ENCODE assay signal across 19 cellular contexts in the genomic region with DNA sequence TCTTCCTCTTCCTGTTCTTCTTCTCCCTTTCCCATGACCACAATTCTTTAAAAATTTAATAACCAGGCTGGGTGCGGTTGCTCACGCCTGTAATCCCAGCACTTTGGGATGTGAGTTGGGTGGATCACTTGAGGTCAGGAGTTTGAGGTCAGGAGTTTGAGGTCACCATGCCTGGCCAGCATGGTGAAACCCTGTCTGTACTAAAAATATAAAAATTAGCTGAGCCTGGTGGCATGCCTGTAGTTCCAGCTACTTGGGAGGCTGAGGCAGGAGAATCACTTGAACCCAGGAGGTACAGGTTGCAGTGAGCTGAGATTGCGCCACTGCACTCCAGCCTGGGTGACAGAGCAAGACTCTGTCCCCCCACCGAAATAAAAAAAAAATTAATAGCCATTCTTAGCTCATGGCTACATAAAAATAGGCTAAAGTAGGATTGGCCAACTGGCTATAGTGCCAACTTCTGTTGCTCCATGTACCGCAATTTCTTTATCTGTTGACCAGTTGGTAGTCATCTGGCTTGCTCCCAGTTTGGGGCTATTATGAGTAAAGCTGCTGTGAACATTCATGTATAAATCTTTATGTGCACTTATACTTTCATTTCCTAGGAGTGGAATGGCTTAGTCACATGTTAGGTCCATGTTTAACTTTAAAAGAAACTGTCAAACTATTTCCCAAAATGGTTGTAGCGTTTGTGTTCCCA.
DNase-seq lines count a peak whose midpoint lies in the region; ATAC-seq, FAIRE-seq and TF ChIP-seq lines count a peak whose summit lies in the region.
"Had no signal": no experiment of that assay in that cellular context is flagged by ENCODE, and none has a peak within 500 bp of the region (broad histone marks: within the 10 kb centered on the region; RNA-seq: fewer than 3 reads in every experiment).

No MANE protein-coding gene starts in this region.

- no peaks in the 10 kb centered on the region for H3K36me3 ChIP-seq in IMR-90 (ENCODE audit: control insufficient read depth, insufficient read depth, low read length)
- no peaks in the 10 kb centered on the region for H3K36me3 ChIP-seq in ascending aorta

- H3K23ac ChIP-seq in IMR-90 (ENCODE audit: low read depth, low read length) = no peak overlapping the region

- H3K18ac ChIP-seq in IMR-90 (ENCODE audit: low read depth, low read length) = no peak overlapping the region

- no TSS peak for BruUV-seq in IMR-90 (replicated peaks; lab: Mats Ljungman, UMichigan)

- no peak overlapping the region for H2BK20ac ChIP-seq in IMR-90 (ENCODE audit: low read depth, low read length)

- no peak overlapping the region for H3K14ac ChIP-seq in IMR-90 (replicated peaks; ENCODE audit: low read depth, low read length)

- 0 out of 2 replicates have a peak, but pooled peaks cover 1% of the 10 kb centered on the region for H3K4me1 ChIP-seq in IMR-90 (ENCODE audit: control insufficient read depth, insufficient read depth, low read length)
- no peaks in the 10 kb centered on the region for H3K4me1 ChIP-seq in ascending aorta

- POLR2A ChIA-PET in IMR-90 (lab: Charles Lee; ENCODE audit: unreplicated experiment) = no interaction called here

- H2AK5ac ChIP-seq in IMR-90 (ENCODE audit: low read depth, low read length) = no peak overlapping the region

- intact Hi-C loops in IMR-90 (cut with micrococcal nuclease) (no loop called here), posterior cingulate gyrus (cut with DNase I) (loop anchor here (10.0 kb wide), 1 partner anchor 244 kb away; no protein-coding TSS in a partner anchor), ascending aorta (cut with DNase I) (no loop called here)

- no peak overlapping the region for H3K27ac ChIP-seq in IMR-90 (ENCODE audit: insufficient read depth, low read length)
- no peak overlapping the region for H3K27ac ChIP-seq in ascending aorta
- H3K27ac ChIP-seq: C4-2B had no signal

- TF ChIP-seq CTCF in IMR-90 (conservative IDR thresholded peaks at IDR 0.05; ENCODE audit: low read depth, low read length) = no peak
- TF ChIP-seq CTCF in ascending aorta (IDR thresholded peaks at IDR 0.05) = no peak

- ATAC-seq in IMR-90 (ENCODE audit: low read depth) = no peak
- ATAC-seq: Right ventricle myocardium inferior had no signal

- H2AFZ ChIP-seq in IMR-90 (replicated peaks; ENCODE audit: low read length, poor library complexity) = no peak overlapping the region

- DNase-seq in AG08396 (ENCODE audit: low spot score) (peak; percentile 5), IMR-90 (peak; percentile 51), amniotic epithelial cell (ENCODE audit: low read depth) (peak; percentile 65), islet precursor cell (peak; percentile 7), posterior cingulate gyrus (no peak), ascending aorta (ENCODE audit: low spot score in 2 of 2) (no peak), GM12892 (ENCODE audit: insufficient read length) (no peak), erythroblast (lab: John Stamatoyannopoulos, UW) (no peak)
- DNase-seq: COR-L47, H7, Kasumi-1, NCI-H1417 treated with DMSO at 0.1 percent for 48 hours, NCI-H2029 treated with DMSO at 0.1 percent for 48 hours, NCI-H2171 treated with DMSO at 0.1 percent for 48 hours, NCI-H774 had no signal

- no peak overlapping the region for H2BK120ac ChIP-seq in IMR-90 (ENCODE audit: low read depth, low read length)

- dilution Hi-C loops in IMR-90 (cut with HindIII; ENCODE audit: low sequenced_read_pairs, unreplicated experiment) = no loop called here

- H2AK9ac ChIP-seq in IMR-90 (replicated peaks; ENCODE audit: low read depth, low read length, poor library complexity) = no peak overlapping the region

- H2BK5ac ChIP-seq in IMR-90 (ENCODE audit: low read depth, low read length, poor library complexity, severe bottlenecking) = no peak overlapping the region

- no peak for TF ChIP-seq RAD21 in IMR-90 (IDR thresholded peaks at IDR 0.05; ENCODE audit: low read length)

- no peak overlapping the region for H4K5ac ChIP-seq in IMR-90 (ENCODE audit: low read depth, low read length)

- H4K91ac ChIP-seq in IMR-90 (ENCODE audit: insufficient read depth, low read depth, low read length) = no peak overlapping the region

- CTCF ChIA-PET in IMR-90 (lab: Yijun Ruan, JAX) = no interaction called here

- peaks cover 12 to 16% of the 10 kb centered on the region in 2 experiments; a peak in 3 of 4 replicates for H3K79me1 ChIP-seq in IMR-90 (ENCODE audit: low read depth in 1 of 2, low read length in 2 of 2)

- H3K27me3 ChIP-seq in IMR-90 (ENCODE audit: control insufficient read depth, insufficient read depth, low read length) (no peaks in the 10 kb centered on the region), ascending aorta (no peaks in the 10 kb centered on the region)

- H4K20me1 ChIP-seq in IMR-90 (ENCODE audit: insufficient read depth, low read length) = peaks cover 9% of the 10 kb centered on the region; the same call in 1 of the 2 replicates

- no peak overlapping the region for H2BK15ac ChIP-seq in IMR-90 (ENCODE audit: low read depth, low read length)

- H3K56ac ChIP-seq in IMR-90 (ENCODE audit: extremely low read depth, insufficient read depth, low read length) = no peak overlapping the region

- in situ Hi-C loops in IMR-90 (cut with MboI; ENCODE audit: low sequenced_read_pairs) = no loop called here

- no peak overlapping the region for H4K8ac ChIP-seq in IMR-90 (ENCODE audit: low read depth in 2 of 2, low read length in 2 of 2)

- H3K4me2 ChIP-seq in IMR-90 (ENCODE audit: low read depth, low read length) = no peak overlapping the region

- no peak for FAIRE-seq in GM12892 (lab: Jason Lieb, UNC)
- FAIRE-seq: A204.1, GM19239 had no signal

- peaks cover 11% of the 10 kb centered on the region; the same call in 1 of the 2 replicates for H3K9me1 ChIP-seq in IMR-90 (ENCODE audit: insufficient read depth, low read length)

- H3K4ac ChIP-seq in IMR-90 (ENCODE audit: low read depth, low read length) = no peak overlapping the region

- no CpG with 5 or more reads among the region's 6 CpGs for WGBS in IMR-90 (ENCODE audit: extremely low coverage in 2 of 2, insufficient read length in 1 of 2), 2 experiments

- H3K4me3 ChIP-seq in IMR-90 (ENCODE audit: insufficient read depth, low read depth, low read length) (no peak overlapping the region), ascending aorta (no peak overlapping the region)

- TF ChIP-seq POLR2A in IMR-90 (IDR thresholded peaks at IDR 0.05; ENCODE audit: low read depth, low read length) = no peak
- TF ChIP-seq POLR2A in GM12892 (IDR thresholded peaks at IDR 0.05; ENCODE audit: low read depth, low read length) = no peak
- no peak for TF ChIP-seq POLR2A in erythroblast (IDR thresholded peaks at IDR 0.05; ENCODE audit: low read length)

- H3K9me3 ChIP-seq in IMR-90 (ENCODE audit: control insufficient read depth, insufficient read depth, low read length) = no peaks in the 10 kb centered on the region
- H3K9me3 ChIP-seq in ascending aorta = no peaks in the 10 kb centered on the region

- H3K9ac ChIP-seq in IMR-90 (ENCODE audit: low read depth, low read length) = no peak overlapping the region

TF ChIP-seq in IMR-90, 13 proteins besides CTCF, POLR2A, EP300 and RAD21:
- TF ChIP-seq CEBPB (IDR thresholded peaks at IDR 0.05; ENCODE audit: low read depth, low read length) (no peak), CHD1 (IDR thresholded peaks at IDR 0.05; ENCODE audit: low read depth, low read length) (no peak), MAFK (IDR thresholded peaks at IDR 0.05; ENCODE audit: low read depth, low read length) (no peak), BHLHE40 (IDR thresholded peaks at IDR 0.05; ENCODE audit: low read depth, low read length) (no peak), RFX5 (IDR thresholded peaks at IDR 0.05; ENCODE audit: low read depth, low read length) (no peak), FOS (IDR thresholded peaks at IDR 0.05; ENCODE audit: low read depth, low read length) (no peak), RCOR1 (IDR thresholded peaks at IDR 0.05; ENCODE audit: insufficient replicate concordance, low read length) (no peak), MXI1 (IDR thresholded peaks at IDR 0.05; ENCODE audit: borderline replicate concordance, low read depth, low read length) (no peak), MAZ (IDR thresholded peaks at IDR 0.05; ENCODE audit: borderline replicate concordance, low read depth, low read length) (no peak), SMC3 (IDR thresholded peaks at IDR 0.05; ENCODE audit: low read depth, low read length) (no peak), NFE2L2 (IDR thresholded peaks at IDR 0.05; ENCODE audit: low read depth, low read length) (no peak)
- TF ChIP-seq, protein P1, sequence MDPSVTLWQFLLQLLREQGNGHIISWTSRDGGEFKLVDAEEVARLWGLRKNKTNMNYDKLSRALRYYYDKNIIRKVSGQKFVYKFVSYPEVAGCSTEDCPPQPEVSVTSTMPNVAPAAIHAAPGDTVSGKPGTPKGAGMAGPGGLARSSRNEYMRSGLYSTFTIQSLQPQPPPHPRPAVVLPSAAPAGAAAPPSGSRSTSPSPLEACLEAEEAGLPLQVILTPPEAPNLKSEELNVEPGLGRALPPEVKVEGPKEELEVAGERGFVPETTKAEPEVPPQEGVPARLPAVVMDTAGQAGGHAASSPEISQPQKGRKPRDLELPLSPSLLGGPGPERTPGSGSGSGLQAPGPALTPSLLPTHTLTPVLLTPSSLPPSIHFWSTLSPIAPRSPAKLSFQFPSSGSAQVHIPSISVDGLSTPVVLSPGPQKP (IDR thresholded peaks at IDR 0.05; ENCODE audit: borderline replicate concordance, low read depth, low read length) = no peak
- TF ChIP-seq, protein P2, sequence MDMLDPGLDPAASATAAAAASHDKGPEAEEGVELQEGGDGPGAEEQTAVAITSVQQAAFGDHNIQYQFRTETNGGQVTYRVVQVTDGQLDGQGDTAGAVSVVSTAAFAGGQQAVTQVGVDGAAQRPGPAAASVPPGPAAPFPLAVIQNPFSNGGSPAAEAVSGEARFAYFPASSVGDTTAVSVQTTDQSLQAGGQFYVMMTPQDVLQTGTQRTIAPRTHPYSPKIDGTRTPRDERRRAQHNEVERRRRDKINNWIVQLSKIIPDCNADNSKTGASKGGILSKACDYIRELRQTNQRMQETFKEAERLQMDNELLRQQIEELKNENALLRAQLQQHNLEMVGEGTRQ (IDR thresholded peaks at IDR 0.05; ENCODE audit: low read depth, low read length) = no peak

Comparison
In these comparisons a context has a peak if more than half of its experiments do, and no peak if none do; other contexts are left out.
1. DNase-seq: peak in AG08396 (single experiment), IMR-90 (single experiment), amniotic epithelial cell (single experiment) and islet precursor cell (single experiment); none in posterior cingulate gyrus (0 of 10), ascending aorta (0 of 2), GM12892 (single experiment) and erythroblast (0 of 2).